In the genomic region with DNA sequence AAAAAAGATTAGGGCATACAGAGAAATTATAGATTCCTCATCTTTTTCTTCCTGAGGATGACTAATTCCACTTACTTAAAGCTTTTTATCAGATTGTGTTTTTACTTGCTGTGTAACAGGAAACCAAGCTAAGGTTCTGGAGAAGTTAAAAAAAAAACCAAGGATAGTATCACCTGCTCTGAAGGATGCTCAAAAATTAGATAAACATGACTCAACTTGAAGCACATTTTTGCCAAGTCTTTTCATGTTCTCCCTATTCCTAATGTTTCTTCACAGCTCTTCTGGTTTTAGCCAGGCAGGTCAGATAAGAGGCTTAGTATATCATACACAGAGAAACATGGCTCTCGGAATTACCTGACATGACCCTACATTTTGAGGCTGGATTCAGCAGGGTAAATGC, we compare ENCODE assay signal across 1 cellular context.
TF ChIP-seq lines count a peak whose summit lies in the region.

No MANE protein-coding gene starts in this region.

TF ChIP-seq in HEK293, 187 proteins besides CTCF, POLR2A, EP300 and RAD21 (continued from another document):
- TF ChIP-seq ZBTB20 (tag by site-specific recombination; IDR thresholded peaks at IDR 0.05) = peak; percentile 29; the same call in 1 of the 2 replicates
